Comparison of ENCODE assay signal across 9 cellular contexts in genomic region chr17:3891626-3892094, GRCh38. TPM values are rescaled to one million over a fixed set of nuclear protein-coding genes. Genes with fewer than 3 reads are reported as not detected.
DNase-seq lines count a peak whose midpoint lies in the region; ATAC-seq and TF ChIP-seq lines count a peak whose summit lies in the region.
"Had no signal": no experiment of that assay in that cellular context is flagged by ENCODE, and none has a peak within 500 bp of the region (broad histone marks: within the 10 kb centered on the region; RNA-seq: fewer than 3 reads in every experiment).

No MANE protein-coding gene starts in this region.

- ATAC-seq in natural killer cell = no peak

- DNase-seq in AG10803 (ENCODE audit: low read depth) (no peak), cerebellar cortex (ENCODE audit: low spot score) (peak; percentile 9), natural killer cell (no peak), medulla oblongata (ENCODE audit: extremely low spot score) (no peak), NCI-H1105 treated with DMSO at 0.1 percent for 48 hours (lab: John Stamatoyannopoulos, UW) (no peak), 8988T (no peak)
- DNase-seq in stimulated activated CD4-positive, alpha-beta T cell treated with anti-CD3 and anti-CD28 coated beads, Interleukin-15, amount 100 ng/mL, for 24 hours = no peak

- peaks cover 30% of the 10 kb centered on the region for H3K4me1 ChIP-seq in HUES64 (ENCODE audit: insufficient read depth, low read length)

- no peaks in the 10 kb centered on the region for H3K9me3 Mint-ChIP-seq in natural killer cell

- TF ChIP-seq CTCF in AG10803 (conservative IDR thresholded peaks at IDR 0.05; ENCODE audit: low read length) = no peak
- no peak for TF ChIP-seq CTCF in natural killer cell (IDR thresholded peaks at IDR 0.05)

- H3K4me3 ChIP-seq in AG10803 (ENCODE audit: low read length) (peak overlapping the region; percentile 65), HUES64 (ENCODE audit: low read length) (peak overlapping the region; percentile 62)

- no peaks in the 10 kb centered on the region for H3K36me3 ChIP-seq in HUES64 (ENCODE audit: insufficient read depth, low read length)

- no peaks in the 10 kb centered on the region for H3K36me3 Mint-ChIP-seq in natural killer cell

- WGBS in HUES64 = 16% methylated on average over 12 of the region's 12 CpGs

- H3K4me1 Mint-ChIP-seq in natural killer cell = peaks cover 25 to 43% of the 10 kb centered on the region in 2 donors

- H3K27ac ChIP-seq in HUES64 (ENCODE audit: low read depth, low read length) = no peak overlapping the region

- H3K27me3 ChIP-seq in HUES64 (ENCODE audit: insufficient read depth, low read length) = peaks cover 4% of the 10 kb centered on the region; the same call in 1 of the 2 replicates

- peak overlapping the region; percentile 67 for H3K4me3 Mint-ChIP-seq in natural killer cell

- no peaks in the 10 kb centered on the region for H3K9me3 ChIP-seq in HUES64 (ENCODE audit: insufficient read depth, low read depth, low read length)

- intact Hi-C loops in natural killer cell (cut with micrococcal nuclease) = loop anchor here (5.0 kb wide), 1 partner anchor 71 kb away; the partner anchor contains the start of gene ATP2A3

- H3K27ac Mint-ChIP-seq in natural killer cell = peak overlapping the region; percentile 32 to 77

- H3K9ac ChIP-seq in HUES64 (ENCODE audit: low read depth, low read length) = no peak overlapping the region

- H3K27me3 Mint-ChIP-seq in natural killer cell (ENCODE audit: low read depth in 2 of 2) = no peaks in the 10 kb centered on the region

RNA-seq across cellular contexts. Expression of gene CAMKK1, which starts 1.2 kb away (rescaled TPM):
- polyA plus RNA-seq in HUES64 (2013, experiment 1 of 2) = 2.9 TPM
- 3.7 TPM for polyA plus RNA-seq in HUES64 (2013, experiment 2 of 2)
- total RNA-seq in natural killer cell = 1 to 10 TPM; 3.2 to 4.3 (median 3.9) TPM

RNA-seq across cellular contexts. Expression of gene P2RX1, which starts 24.6 kb away (rescaled TPM):
- polyA plus RNA-seq in HUES64 (2013, experiment 1 of 2) = 0.20 TPM
- 0.38 TPM for polyA plus RNA-seq in HUES64 (2013, experiment 2 of 2)
- 10 to 100 TPM in 2 of 3 donors, 1 to 10 TPM in 1; 2.3 to 15.3 (median 13.4) TPM for total RNA-seq in natural killer cell
- total RNA-seq: dermis microvascular lymphatic vessel endothelial cell had no signal

RNA-seq across cellular contexts. Expression of gene NCBP3, which starts 45.6 kb away (rescaled TPM):
- polyA plus RNA-seq in HUES64 (2013, experiment 1 of 2) = 35.6 TPM
- 36.1 TPM for polyA plus RNA-seq in HUES64 (2013, experiment 2 of 2)
- total RNA-seq in natural killer cell = 10 to 100 TPM; 55.9 to 60.7 (median 58.1) TPM
